In the genomic region with DNA sequence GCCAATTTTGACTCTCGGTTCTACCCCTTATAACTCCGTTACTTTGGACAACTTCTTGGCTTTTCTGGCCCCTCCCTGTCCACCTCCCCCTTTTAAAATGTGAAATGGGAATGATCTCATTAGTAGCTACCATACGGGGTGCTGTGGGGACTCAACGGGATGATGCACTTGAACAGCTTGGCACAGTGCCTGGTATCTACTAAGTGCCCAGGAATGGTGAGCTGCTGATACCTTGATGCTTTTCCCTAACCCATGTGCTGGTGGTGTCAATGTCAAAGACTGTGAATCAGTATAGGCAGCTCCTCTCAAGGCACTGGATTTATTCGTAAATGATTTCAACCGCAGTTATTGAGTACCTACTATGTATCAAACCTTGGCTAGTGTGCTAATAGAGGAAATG, we compare ENCODE assay signal across 16 cellular contexts.
DNase-seq lines count a peak whose midpoint lies in the region; ATAC-seq and TF ChIP-seq lines count a peak whose summit lies in the region.
"Had no signal": no experiment of that assay in that cellular context is flagged by ENCODE, and none has a peak within 500 bp of the region (broad histone marks: within the 10 kb centered on the region; RNA-seq: fewer than 3 reads in every experiment).

No MANE protein-coding gene starts in this region.

- no peak overlapping the region for H2AK5ac ChIP-seq in mesendoderm (ENCODE audit: low read length)

- no peak overlapping the region for H3K23ac ChIP-seq in mesendoderm (ENCODE audit: low read length)

- H3K36me3 ChIP-seq in breast epithelium (no peaks in the 10 kb centered on the region), mesendoderm (ENCODE audit: control insufficient read depth, insufficient read depth, low read length) (no peaks in the 10 kb centered on the region), left lung (peaks cover 0 to 5% of the 10 kb centered on the region in 2 donors)
- H3K36me3 ChIP-seq: uterus had no signal

- no peak overlapping the region for H3K27ac Mint-ChIP-seq in MCF 10A (ENCODE audit: low read depth, unreplicated experiment)
- H3K27ac Mint-ChIP-seq: activated CD8-positive, alpha-beta memory T cell treated with anti-CD3 and anti-CD28 coated beads, Interleukin-2, amount 10 ng/mL, durations not matched to agents 7 days and 5 days; brain; WTC11 had no signal

- H3K4me3 Mint-ChIP-seq in MCF 10A (ENCODE audit: unreplicated experiment), result no peak overlapping the region
- H3K4me3 Mint-ChIP-seq: activated CD8-positive, alpha-beta memory T cell treated with anti-CD3 and anti-CD28 coated beads, Interleukin-2, amount 10 ng/mL, durations not matched to agents 7 days and 5 days; brain; WTC11 had no signal

- ATAC-seq in left lung (no peak), GM19452 (IDR thresholded peaks at IDR 0.05; ENCODE audit: unreplicated experiment) (no peak)
- ATAC-seq: activated CD8-positive, alpha-beta memory T cell treated with anti-CD3 and anti-CD28 coated beads, Interleukin-2, amount 10 ng/mL, durations not matched to agents 7 days and 5 days; stimulated activated naive CD8-positive, alpha-beta T cell treated with anti-CD3 and anti-CD28 coated beads, Interleukin-15, Interleukin-2, amounts not matched to agents 100 U/mL and 50 U/mL, for 24 hours; WTC11 had no signal

- CTCF ChIA-PET in MCF 10A (lab: Yijun Ruan, JAX), result interaction anchor here (0.6 to 1.7 kb wide), 2 partner anchors 28 to 152 kb away, joined by 5 read pairs; no protein-coding TSS in a partner anchor

- peaks cover 13 to 22% of the 10 kb centered on the region in 2 donors for H3K9me3 ChIP-seq in breast epithelium
- H3K9me3 ChIP-seq in left lung, result no peaks in the 10 kb centered on the region
- H3K9me3 ChIP-seq: uterus had no signal

- H3K4ac ChIP-seq in mesendoderm (ENCODE audit: low read depth, low read length), result no peak overlapping the region

- TF ChIP-seq CTCF in MCF 10A (IDR thresholded peaks at IDR 0.05; ENCODE audit: unreplicated experiment), result no peak
- TF ChIP-seq CTCF in breast epithelium (IDR thresholded peaks at IDR 0.05), result no peak
- no peak for TF ChIP-seq CTCF in astrocyte of the spinal cord (IDR thresholded peaks at IDR 0.05; ENCODE audit: low read depth, low read length)
- no peak for TF ChIP-seq CTCF in left lung (IDR thresholded peaks at IDR 0.05)

- no CpG with 5 or more reads among the region's 6 CpGs for WGBS in mesendoderm (ENCODE audit: extremely low coverage, insufficient coverage, low lambda C conversion rate)

- H3K27ac ChIP-seq in breast epithelium, result no peak overlapping the region
- H3K27ac ChIP-seq in mesendoderm (ENCODE audit: low read depth, low read length), result no peak overlapping the region
- no peak overlapping the region for H3K27ac ChIP-seq in left lung
- H3K27ac ChIP-seq: uterus had no signal

- DNase-seq in MCF 10A (ENCODE audit: unreplicated experiment) (peak; percentile 61), breast epithelium (ENCODE audit: low spot score in 2 of 2) (no peak), NCI-H1105 treated with DMSO at 0.1 percent for 48 hours (lab: John Stamatoyannopoulos, UW) (peak; percentile 44), astrocyte of the spinal cord (ENCODE audit: low read depth, low spot score) (peak; percentile 3), mesendoderm (no peak), left lung (no peak), occipital lobe (lab: John Stamatoyannopoulos, UW) (no peak)
- DNase-seq: activated CD8-positive, alpha-beta memory T cell treated with anti-CD3 and anti-CD28 coated beads, Interleukin-2, amount 10 ng/mL, durations not matched to agents 7 days and 5 days; MM.1S; NCI-H2081; small intestine; stimulated activated naive CD8-positive, alpha-beta T cell treated with anti-CD3 and anti-CD28 coated beads, Interleukin-15, Interleukin-2, amounts not matched to agents 100 U/mL and 50 U/mL, for 24 hours; uterus had no signal

- H4K5ac ChIP-seq in mesendoderm (ENCODE audit: low read length), result no peak overlapping the region

- no peaks in the 10 kb centered on the region for H3K4me1 Mint-ChIP-seq in MCF 10A (ENCODE audit: insufficient read depth, unreplicated experiment)
- H3K4me1 Mint-ChIP-seq: activated CD8-positive, alpha-beta memory T cell treated with anti-CD3 and anti-CD28 coated beads, Interleukin-2, amount 10 ng/mL, durations not matched to agents 7 days and 5 days; brain had no signal

- H3K79me2 ChIP-seq in mesendoderm (ENCODE audit: control insufficient read depth, insufficient read depth, low read length), result no peaks in the 10 kb centered on the region

- no peak overlapping the region for H4K8ac ChIP-seq in mesendoderm (ENCODE audit: low read depth, low read length)

- H3K36me3 Mint-ChIP-seq in MCF 10A (ENCODE audit: insufficient read depth, unreplicated experiment), result peaks cover 6% of the 10 kb centered on the region
- H3K36me3 Mint-ChIP-seq: activated CD8-positive, alpha-beta memory T cell treated with anti-CD3 and anti-CD28 coated beads, Interleukin-2, amount 10 ng/mL, durations not matched to agents 7 days and 5 days had no signal

- no peak overlapping the region for H3K56ac ChIP-seq in mesendoderm (ENCODE audit: low read length)

- no peaks in the 10 kb centered on the region for H3K9me3 Mint-ChIP-seq in MCF 10A (ENCODE audit: unreplicated experiment)

- no peak overlapping the region for H3K4me2 ChIP-seq in mesendoderm (ENCODE audit: low read length)

- no peaks in the 10 kb centered on the region for H3K27me3 Mint-ChIP-seq in MCF 10A (ENCODE audit: insufficient read depth, unreplicated experiment)
- H3K27me3 Mint-ChIP-seq: brain had no signal

- intact Hi-C loops in MCF 10A (cut with micrococcal nuclease), result no loop called here
- intact Hi-C loops in breast epithelium (cut with DNase I; ENCODE audit: low total_unique reads), result no loop called here
- intact Hi-C loops in left lung (cut with DNase I), result no loop called here

- H2BK120ac ChIP-seq in mesendoderm (ENCODE audit: low read depth, low read length), result no peak overlapping the region

- H3K27me3 ChIP-seq in breast epithelium (no peaks in the 10 kb centered on the region), mesendoderm (ENCODE audit: insufficient read depth, low read length, poor library complexity) (no peaks in the 10 kb centered on the region), left lung (no peaks in the 10 kb centered on the region)
- H3K27me3 ChIP-seq: uterus had no signal

- H3K18ac ChIP-seq in mesendoderm (ENCODE audit: low read length), result no peak overlapping the region

- H2BK5ac ChIP-seq in mesendoderm (ENCODE audit: low read length), result no peak overlapping the region

- H3K4me1 ChIP-seq in breast epithelium, result no peaks in the 10 kb centered on the region
- peaks cover 3% of the 10 kb centered on the region for H3K4me1 ChIP-seq in mesendoderm (ENCODE audit: control insufficient read depth, low read depth, low read length)
- H3K4me1 ChIP-seq in left lung, result no peaks in the 10 kb centered on the region
- H3K4me1 ChIP-seq: uterus had no signal

- POLR2A ChIA-PET in MCF 10A (lab: Yijun Ruan, JAX), result no interaction called here

- H3K9ac ChIP-seq in mesendoderm (ENCODE audit: low read length), result no peak overlapping the region

- in situ Hi-C loops in astrocyte of the spinal cord (cut with HindIII; ENCODE audit: low sequenced_read_pairs), result no loop called here

- no peak for TF ChIP-seq POLR2A in breast epithelium (IDR thresholded peaks at IDR 0.05)

- no peak overlapping the region for H2BK15ac ChIP-seq in mesendoderm (replicated peaks; ENCODE audit: low read depth)

- BruUV-seq in MCF 10A (replicated peaks; lab: Mats Ljungman, UMichigan), result no TSS peak

- H3K79me1 ChIP-seq in mesendoderm (ENCODE audit: low read length), result no peaks in the 10 kb centered on the region

- no peak overlapping the region for H3K4me3 ChIP-seq in breast epithelium
- no peak overlapping the region for H3K4me3 ChIP-seq in astrocyte of the spinal cord (ENCODE audit: low read depth, low read length)
- no peak overlapping the region for H3K4me3 ChIP-seq in mesendoderm (ENCODE audit: low read length)
- no peak overlapping the region for H3K4me3 ChIP-seq in left lung
- H3K4me3 ChIP-seq: uterus had no signal

Comparison
In these comparisons a context has a peak if more than half of its experiments do, and no peak if none do; other contexts are left out.
1. DNase-seq: peak in MCF 10A (single experiment), NCI-H1105 treated with DMSO at 0.1 percent for 48 hours (single experiment) and astrocyte of the spinal cord (single experiment); none in breast epithelium (0 of 2), mesendoderm (single experiment), left lung (0 of 2) and occipital lobe (single experiment).